ENCODE assay signal across 13 cellular contexts in genomic region chr13:75363371-75363770, GRCh38.
"Had no signal": no experiment of that assay in that cellular context is flagged by ENCODE, and none has a peak within 500 bp of the region (broad histone marks: within the 10 kb centered on the region; RNA-seq: fewer than 3 reads in every experiment).

No MANE protein-coding gene starts in this region.

- DNase-seq: activated CD8-positive, alpha-beta memory T cell treated with anti-CD3 and anti-CD28 coated beads, Interleukin-2, amount 10 ng/mL, durations not matched to agents 7 days and 5 days; activated T-cell treated with anti-CD3 and anti-CD28 coated beads, Interleukin-2, amount 50 U/mL, for 24 hours; body of pancreas; cortex of kidney; effector memory CD4-positive, alpha-beta T cell; kidney; ovary; stimulated activated CD4-positive, alpha-beta T cell treated with anti-CD3 and anti-CD28 coated beads, Interleukin-15, amount 100 ng/mL, for 24 hours; stimulated activated CD4-positive, alpha-beta T cell treated with anti-CD3 and anti-CD28 coated beads, Interleukin-4, amount 100 ng/mL, for 24 hours; thyroid gland had no signal

- H3K9me3 ChIP-seq: body of pancreas, ovary, thyroid gland had no signal

- H3K9ac ChIP-seq: neural progenitor cell had no signal

- H3K4me1 ChIP-seq: neural progenitor cell had no signal

- H2AFZ ChIP-seq: neural progenitor cell had no signal

- H3K27ac ChIP-seq: body of pancreas, neural progenitor cell, ovary, thyroid gland had no signal

- H3K36me3 ChIP-seq: neural progenitor cell, ovary, thyroid gland had no signal

- H3K4me2 ChIP-seq: neural progenitor cell had no signal

- H3K4me3 ChIP-seq: body of pancreas, neural progenitor cell, ovary, thyroid gland had no signal

- FAIRE-seq: kidney, urothelium cell line had no signal

- ATAC-seq: activated CD8-positive, alpha-beta memory T cell treated with anti-CD3 and anti-CD28 coated beads, Interleukin-2, amount 10 ng/mL, durations not matched to agents 7 days and 5 days; body of pancreas; WTC11 had no signal

- H3K27me3 ChIP-seq: body of pancreas, neural progenitor cell, ovary, thyroid gland had no signal
